In the genomic region with DNA sequence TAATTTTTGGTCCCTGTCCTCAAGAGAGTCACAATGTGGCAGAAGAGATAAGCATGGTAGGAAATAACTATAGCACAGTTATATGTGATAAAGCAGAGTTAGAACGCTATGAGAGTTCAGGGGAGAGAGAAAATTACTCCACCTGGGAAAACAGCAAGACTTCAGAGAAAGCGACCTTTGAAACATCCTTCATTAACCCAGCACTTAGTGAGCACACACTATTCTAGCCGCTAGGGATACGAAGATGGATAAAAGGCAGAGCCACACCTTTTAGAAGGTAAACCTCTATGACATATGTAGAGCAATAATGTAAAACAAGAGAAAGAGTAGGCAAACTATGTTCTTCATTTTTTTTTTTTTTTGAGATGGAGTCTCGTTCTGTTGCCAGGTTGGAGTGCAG, we compare ENCODE assay signal across 31 cellular contexts.
"Had no signal": no experiment of that assay in that cellular context is flagged by ENCODE, and none has a peak within 500 bp of the region (broad histone marks: within the 10 kb centered on the region; RNA-seq: fewer than 3 reads in every experiment).

No MANE protein-coding gene starts in this region.

- H3K27ac Mint-ChIP-seq: activated B cell treated with CpG ODN at 0.5 μM for 24 hours; activated CD8-positive, alpha-beta T cell treated with anti-CD3 and anti-CD28 coated beads for 36 hours; activated naive CD4-positive, alpha-beta T cell treated with anti-CD3 and anti-CD28 coated beads, Interleukin-2, amount 10 ng/mL, durations not matched to agents 7 days and 5 days; activated naive CD8-positive, alpha-beta T cell; activated T-helper 1 cell treated with anti-CD3 and anti-CD28 coated beads, Interleukin-12 subunit alpha, Interleukin-12 subunit beta, Interleukin-2, Interleukin-4 antibody, amounts not matched to agents 30 ng/mL and 10 ng/mL and 1 ng/mL, durations not matched to agents 14 hours and 24 hours and 36 hours; activated T-helper 2 cell treated with anti-CD3 and anti-CD28 coated beads, Interferon-gamma antibody, Interleukin-2, Interleukin-4, amounts not matched to agents 10 μg/mL and 5 μg/mL and 100 μg/mL, durations not matched to agents 14 hours and 24 hours and 36 hours; effector memory CD8-positive, alpha-beta T cell; T-helper 17 cell; T-helper 2 cell treated with Interferon-gamma antibody and Interleukin-4, amounts not matched to agents 5 μg/mL and 100 μg/mL, for 36 hours had no signal

- H3K36me3 ChIP-seq: brain microvascular endothelial cell, esophagus muscularis mucosa, gastrocnemius medialis, WERI-Rb-1 had no signal

- H3K27me3 ChIP-seq: brain microvascular endothelial cell, esophagus muscularis mucosa, foreskin keratinocyte, gastrocnemius medialis had no signal

- H3K27ac ChIP-seq: brain microvascular endothelial cell, esophagus muscularis mucosa, foreskin keratinocyte, gastrocnemius medialis, WERI-Rb-1 had no signal

- H3K4me3 Mint-ChIP-seq: activated B cell treated with CpG ODN at 0.5 μM for 24 hours; activated CD8-positive, alpha-beta T cell treated with anti-CD3 and anti-CD28 coated beads for 36 hours; activated naive CD4-positive, alpha-beta T cell treated with anti-CD3 and anti-CD28 coated beads, Interleukin-2, amount 10 ng/mL, durations not matched to agents 7 days and 5 days; activated naive CD8-positive, alpha-beta T cell; activated T-cell treated with anti-CD3 and anti-CD28 coated beads, Interleukin-2, amount 50 U/mL, for 4 hours; activated T-helper 1 cell treated with anti-CD3 and anti-CD28 coated beads, Interleukin-12 subunit alpha, Interleukin-12 subunit beta, Interleukin-2, Interleukin-4 antibody, amounts not matched to agents 30 ng/mL and 10 ng/mL and 1 ng/mL, durations not matched to agents 14 hours and 24 hours and 36 hours; effector memory CD8-positive, alpha-beta T cell; T-helper 17 cell; T-helper 2 cell treated with Interferon-gamma antibody and Interleukin-4, amounts not matched to agents 5 μg/mL and 100 μg/mL, for 36 hours had no signal

- ATAC-seq: activated CD4-positive, CD25-positive, alpha-beta regulatory T cell treated with anti-CD3 and anti-CD28 coated beads, Interleukin-2, amount 50 U/mL, for 24 hours; activated CD8-positive, alpha-beta T cell treated with anti-CD3 and anti-CD28 coated beads for 36 hours; activated T-cell treated with anti-CD3 and anti-CD28 coated beads, Interleukin-2, amount 50 U/mL, for 4 hours; effector memory CD8-positive, alpha-beta T cell; foreskin keratinocyte; gastrocnemius medialis; T-helper 17 cell had no signal

- H3K9me3 Mint-ChIP-seq: activated B cell treated with CpG ODN at 0.5 μM for 24 hours; activated CD8-positive, alpha-beta T cell treated with anti-CD3 and anti-CD28 coated beads for 36 hours; activated naive CD4-positive, alpha-beta T cell treated with anti-CD3 and anti-CD28 coated beads, Interleukin-2, amount 10 ng/mL, durations not matched to agents 7 days and 5 days; activated T-cell treated with anti-CD3 and anti-CD28 coated beads, Interleukin-2, amount 50 U/mL, for 4 hours; activated T-helper 1 cell treated with anti-CD3 and anti-CD28 coated beads, Interleukin-12 subunit alpha, Interleukin-12 subunit beta, Interleukin-2, Interleukin-4 antibody, amounts not matched to agents 30 ng/mL and 10 ng/mL and 1 ng/mL, durations not matched to agents 14 hours and 24 hours and 36 hours; activated T-helper 2 cell treated with anti-CD3 and anti-CD28 coated beads, Interferon-gamma antibody, Interleukin-2, Interleukin-4, amounts not matched to agents 10 μg/mL and 5 μg/mL and 100 μg/mL, durations not matched to agents 14 hours and 24 hours and 36 hours; effector memory CD8-positive, alpha-beta T cell; T-helper 2 cell treated with Interferon-gamma antibody and Interleukin-4, amounts not matched to agents 5 μg/mL and 100 μg/mL, for 36 hours had no signal

- DNase-seq: activated B cell treated with CpG ODN at 0.5 μM for 24 hours; activated CD4-positive, alpha-beta T cell treated with anti-CD3 and anti-CD28 coated beads for 48 hours; activated CD4-positive, alpha-beta T cell treated with anti-CD3 and anti-CD28 coated beads, Interleukin-2, amount 50 U/mL, for 1 hour; activated CD4-positive, alpha-beta T cell treated with anti-CD3 and anti-CD28 coated beads, Interleukin-2, amount 50 U/mL, for 48 hours; activated CD8-positive, alpha-beta memory T cell treated with anti-CD3 and anti-CD28 coated beads for 24 hours; activated CD8-positive, alpha-beta T cell treated with anti-CD3 and anti-CD28 coated beads for 36 hours; activated effector memory CD4-positive, alpha-beta T cell treated with anti-CD3 and anti-CD28 coated beads, Interleukin-2, amount 50 U/mL, for 16 hours; activated naive CD4-positive, alpha-beta T cell treated with anti-CD3 and anti-CD28 coated beads, Interleukin-2, amount 10 ng/mL, durations not matched to agents 7 days and 5 days; activated T-cell treated with anti-CD3 and anti-CD28 coated beads, Interleukin-2, amount 50 U/mL, for 4 hours; amniotic stem cell; anterior cingulate cortex; brain microvascular endothelial cell; caudate nucleus; cortex of kidney; dermis blood vessel endothelial cell; effector CD4-positive, alpha-beta T cell; effector memory CD8-positive, alpha-beta T cell; erythroblast; foreskin keratinocyte; gastrocnemius medialis; glutamatergic neuron; T-helper 1 cell; T-helper 17 cell; T1000; WERI-Rb-1 had no signal

- H3K36me3 Mint-ChIP-seq: activated naive CD4-positive, alpha-beta T cell treated with anti-CD3 and anti-CD28 coated beads, Interleukin-2, amount 10 ng/mL, durations not matched to agents 7 days and 5 days; activated naive CD8-positive, alpha-beta T cell had no signal

- H3K9me3 ChIP-seq: esophagus muscularis mucosa, gastrocnemius medialis had no signal

- H3K4me3 ChIP-seq: esophagus muscularis mucosa, gastrocnemius medialis had no signal

- H3K27me3 Mint-ChIP-seq: activated B cell treated with CpG ODN at 0.5 μM for 24 hours; activated CD8-positive, alpha-beta T cell treated with anti-CD3 and anti-CD28 coated beads for 36 hours; activated naive CD4-positive, alpha-beta T cell treated with anti-CD3 and anti-CD28 coated beads, Interleukin-2, amount 10 ng/mL, durations not matched to agents 7 days and 5 days; activated naive CD8-positive, alpha-beta T cell; effector memory CD8-positive, alpha-beta T cell; T-helper 17 cell had no signal

- H3K4me1 ChIP-seq: foreskin keratinocyte, gastrocnemius medialis had no signal
